1 cellular context compared by ENCODE assay signal in genomic region chr2:68062680-68063387, GRCh38.
TF ChIP-seq lines count a peak whose summit lies in the region.

Gene C1D, minus strand, starts transcription at chr2:68063004. Its CDS starts 15,694 bp downstream, at chr2:68047310.

TF ChIP-seq in HepG2, 621 proteins besides CTCF, POLR2A, EP300 and RAD21 (continued from another document and continues in another):
- TF ChIP-seq PAXIP1 (CRISPR knock-in tag; conservative IDR thresholded peaks at IDR 0.05) = no peak; the same call in 1 of the 2 replicates
- peak; percentile 61; the same call in 1 of the 2 replicates for TF ChIP-seq TFDP1 (CRISPR knock-in tag; IDR thresholded peaks at IDR 0.05; ENCODE audit: borderline replicate concordance)
- TF ChIP-seq ZBTB25 (CRISPR knock-in tag; IDR thresholded peaks at IDR 0.05) = no peak
- peak; percentile 77 for TF ChIP-seq ZNF430 (CRISPR knock-in tag; IDR thresholded peaks at IDR 0.05)
- TF ChIP-seq ZNF816 (CRISPR knock-in tag; IDR thresholded peaks at IDR 0.05; ENCODE audit: borderline replicate concordance) = no peak
- peak; percentile 61 for TF ChIP-seq FOXA3 (CRISPR knock-in tag; IDR thresholded peaks at IDR 0.05)
- no peak for TF ChIP-seq RORA (CRISPR knock-in tag; IDR thresholded peaks at IDR 0.05)
- no peak for TF ChIP-seq ZNF230 (CRISPR knock-in tag; IDR thresholded peaks at IDR 0.05)
- TF ChIP-seq KDM2A (CRISPR knock-in tag; IDR thresholded peaks at IDR 0.05; ENCODE audit: borderline replicate concordance, low read depth) = peak; percentile 95
- peak; percentile 79; the same call in 1 of the 2 replicates for TF ChIP-seq GATA4 (IDR thresholded peaks at IDR 0.05; ENCODE audit: borderline replicate concordance, low read depth)
- TF ChIP-seq TCF12 (IDR thresholded peaks at IDR 0.05) = no peak
- peak; percentile 81 for TF ChIP-seq TCF12 (CRISPR knock-in tag; IDR thresholded peaks at IDR 0.05)
- TF ChIP-seq ZNF558 (CRISPR knock-in tag; IDR thresholded peaks at IDR 0.05; ENCODE audit: borderline replicate concordance) = peak; percentile 75; the same call in 1 of the 2 replicates
- TF ChIP-seq U2AF2 (IDR thresholded peaks at IDR 0.05; ENCODE audit: low read depth, low read length) = no peak
- peak; percentile 66; the same call in 1 of the 2 replicates for TF ChIP-seq ZBTB26 (CRISPR knock-in tag; IDR thresholded peaks at IDR 0.05; ENCODE audit: borderline replicate concordance)
- no peak for TF ChIP-seq ZNF33B (CRISPR knock-in tag; IDR thresholded peaks at IDR 0.05)
- TF ChIP-seq ZNF512 (CRISPR knock-in tag; IDR thresholded peaks at IDR 0.05) = no peak
- peak; percentile 51 for TF ChIP-seq PPARG (CRISPR knock-in tag; conservative IDR thresholded peaks at IDR 0.05)
- 0 out of 2 replicates have a peak, but pooled peaks have one; percentile 61 for TF ChIP-seq ZNF577 (CRISPR knock-in tag; IDR thresholded peaks at IDR 0.05; ENCODE audit: borderline replicate concordance, low read depth)
- peak; percentile 80 for TF ChIP-seq MAX (IDR thresholded peaks at IDR 0.05)
- no peak for TF ChIP-seq ZBTB39 (CRISPR knock-in tag; IDR thresholded peaks at IDR 0.05)
- TF ChIP-seq ZNF292 (CRISPR knock-in tag; IDR thresholded peaks at IDR 0.05; ENCODE audit: borderline replicate concordance, low read depth) = peak; percentile 67; the same call in 1 of the 2 replicates
- no peak; the same call in 1 of the 2 replicates for TF ChIP-seq SSRP1 (CRISPR knock-in tag; IDR thresholded peaks at IDR 0.05)
- TF ChIP-seq BHLHE40 (IDR thresholded peaks at IDR 0.05; ENCODE audit: low read length) = 0 out of 2 replicates have a peak, but pooled peaks have one; percentile 30
- TF ChIP-seq HOXD1 (CRISPR knock-in tag; IDR thresholded peaks at IDR 0.05) = 0 out of 2 replicates have a peak, but pooled peaks have one; percentile 33
- TF ChIP-seq XRCC5 (optimal IDR thresholded peaks at IDR 0.05; ENCODE audit: low read length) = peak; percentile 70
- TF ChIP-seq ZNF841 (CRISPR knock-in tag; IDR thresholded peaks at IDR 0.05; ENCODE audit: borderline replicate concordance) = no peak
- no peak for TF ChIP-seq HOXA9 (CRISPR knock-in tag; IDR thresholded peaks at IDR 0.05; ENCODE audit: borderline replicate concordance)
- TF ChIP-seq JARID2 (CRISPR knock-in tag; IDR thresholded peaks at IDR 0.05; ENCODE audit: insufficient replicate concordance) = peak; percentile 55
- TF ChIP-seq ZNF10 (CRISPR knock-in tag; IDR thresholded peaks at IDR 0.05; ENCODE audit: borderline replicate concordance, low read depth) = no peak
- TF ChIP-seq SMARCC2 (IDR thresholded peaks at IDR 0.05) = no peak
- peak; percentile 68 for TF ChIP-seq FOSL2 (CRISPR knock-in tag; IDR thresholded peaks at IDR 0.05)
- no peak for TF ChIP-seq ZNF713 (CRISPR knock-in tag; IDR thresholded peaks at IDR 0.05)
- TF ChIP-seq ZNF3 (CRISPR knock-in tag; IDR thresholded peaks at IDR 0.05) = no peak
- TF ChIP-seq ZNF549 (CRISPR knock-in tag; IDR thresholded peaks at IDR 0.05) = no peak
- TF ChIP-seq ZBTB21 (CRISPR knock-in tag; IDR thresholded peaks at IDR 0.05) = peak; percentile 74; the same call in 1 of the 2 replicates
- TF ChIP-seq ZNF703 (CRISPR knock-in tag; IDR thresholded peaks at IDR 0.05; ENCODE audit: borderline replicate concordance) = no peak
- TF ChIP-seq GTF2F1 (IDR thresholded peaks at IDR 0.05; ENCODE audit: low read length) = no peak; the same call in 1 of the 2 replicates
- TF ChIP-seq ZNF143 (CRISPR knock-in tag; IDR thresholded peaks at IDR 0.05) = 0 out of 2 replicates have a peak, but pooled peaks have one; percentile 33
- no peak for TF ChIP-seq ZNF572 (CRISPR knock-in tag; IDR thresholded peaks at IDR 0.05)
- 0 out of 2 replicates have a peak, but pooled peaks have one; percentile 15 for TF ChIP-seq SRY (CRISPR knock-in tag; IDR thresholded peaks at IDR 0.05)
- no peak for TF ChIP-seq PLRG1 (conservative IDR thresholded peaks at IDR 0.05)
- TF ChIP-seq SIN3B (IDR thresholded peaks at IDR 0.05; ENCODE audit: low read length) = peak; percentile 92
- TF ChIP-seq NR1H2 (CRISPR knock-in tag; IDR thresholded peaks at IDR 0.05; ENCODE audit: borderline replicate concordance, low read depth) = no peak
- no peak for TF ChIP-seq ZNF326 (CRISPR knock-in tag; IDR thresholded peaks at IDR 0.05; ENCODE audit: borderline replicate concordance)
- 0 out of 2 replicates have a peak, but pooled peaks have one; percentile 29 for TF ChIP-seq ZNF484 (CRISPR knock-in tag; IDR thresholded peaks at IDR 0.05; ENCODE audit: borderline replicate concordance, low read depth)
- no peak for TF ChIP-seq RNF2 (conservative IDR thresholded peaks at IDR 0.05; ENCODE audit: low read depth)
- 0 out of 2 replicates have a peak, but pooled peaks have one; percentile 36 for TF ChIP-seq NCOA2 (CRISPR knock-in tag; IDR thresholded peaks at IDR 0.05)
- TF ChIP-seq AKNA (CRISPR knock-in tag; IDR thresholded peaks at IDR 0.05; ENCODE audit: borderline replicate concordance) = no peak
- TF ChIP-seq SMYD3 (CRISPR knock-in tag; IDR thresholded peaks at IDR 0.05) = no peak
